18 cellular contexts compared by ENCODE assay signal in genomic region chr1:214541206-214541605, GRCh38. TPM values are rescaled to one million over a fixed set of nuclear protein-coding genes. Genes with fewer than 3 reads are reported as not detected.
A peak's percentile ranks its signal among the peaks of the same experiment; 100 is the strongest.
DNase-seq lines count a peak whose midpoint lies in the region; ATAC-seq and TF ChIP-seq lines count a peak whose summit lies in the region.
"Had no signal": no experiment of that assay in that cellular context is flagged by ENCODE, and none has a peak within 500 bp of the region (broad histone marks: within the 10 kb centered on the region; RNA-seq: fewer than 3 reads in every experiment).

No MANE protein-coding gene starts in this region.

- intact Hi-C loops in Panc1 (cut with micrococcal nuclease; ENCODE audit: unreplicated experiment) (no loop called here), psoas muscle (cut with DNase I) (no loop called here)

- H3K36me3 Mint-ChIP-seq in GM23338 (ENCODE audit: low read depth), result no peaks in the 10 kb centered on the region

- H3K9me3 ChIP-seq in Panc1 (ENCODE audit: control insufficient read depth, insufficient read depth, low read depth, low read length) (no peaks in the 10 kb centered on the region), gastroesophageal sphincter (no peaks in the 10 kb centered on the region), psoas muscle (no peaks in the 10 kb centered on the region)

- H4K20me1 ChIP-seq in GM23338 (replicated peaks; ENCODE audit: insufficient read depth), result peaks cover 48% of the 10 kb centered on the region; the same call in 1 of the 2 replicates

- H3K4me3 Mint-ChIP-seq in GM23338, result no peak overlapping the region

- H3K27ac ChIP-seq in GM23338 (ENCODE audit: low read depth), result no peak overlapping the region
- H3K27ac ChIP-seq in Panc1 (ENCODE audit: low read length), result 0 out of 2 replicates have a peak overlapping the region, but pooled peaks have one; percentile 1
- H3K27ac ChIP-seq in gastroesophageal sphincter, result peak overlapping the region; percentile 64 to 78 (median 71)
- H3K27ac ChIP-seq in psoas muscle, result peak overlapping the region; percentile 79
- H3K27ac ChIP-seq: C4-2B, HL-60 had no signal

- TF ChIP-seq EP300 in gastroesophageal sphincter (IDR thresholded peaks at IDR 0.05), result no peak

- no peak overlapping the region for H2AFZ ChIP-seq in GM23338

- in situ Hi-C loops in Panc1 (cut with HindIII; ENCODE audit: low pct_unique_long_range_greater_than_20kb, low sequenced_read_pairs), result no loop called here

- no peaks in the 10 kb centered on the region for H3F3A ChIP-seq in GM23338 (replicated peaks; ENCODE audit: low read depth)

- POLR2A ChIA-PET in Panc1 (lab: Charles Lee), result interaction anchor here (0.7 kb wide), 1 partner anchor 24 kb away, joined by 3 read pairs; no protein-coding TSS in a partner anchor

- H3K4me3 ChIP-seq in GM23338 (no peak overlapping the region), Panc1 (ENCODE audit: low read depth in 2 of 2, low read length in 2 of 2) (no peak overlapping the region), gastroesophageal sphincter (no peak overlapping the region), psoas muscle (no peak overlapping the region)

- H3K36me3 ChIP-seq in GM23338 (ENCODE audit: insufficient read depth), result no peaks in the 10 kb centered on the region
- H3K36me3 ChIP-seq in Panc1 (ENCODE audit: control insufficient read depth, insufficient read depth, low read length), result no peaks in the 10 kb centered on the region
- H3K36me3 ChIP-seq in gastroesophageal sphincter, result no peaks in the 10 kb centered on the region
- no peaks in the 10 kb centered on the region for H3K36me3 ChIP-seq in psoas muscle (ENCODE audit: insufficient read depth in 1 of 2, low read depth in 1 of 2)

- no peak overlapping the region for H3K4me2 ChIP-seq in GM23338

- DNase-seq in GM23338 (ENCODE audit: low spot score) (no peak), Panc1 (ENCODE audit: low read depth, low spot score) (no peak), psoas muscle (no peak), NCI-H2081 (lab: John Stamatoyannopoulos, UW) (no peak), UCSD-AML1 (lab: John Stamatoyannopoulos, UW; ENCODE audit: unreplicated experiment) (no peak)
- DNase-seq: H7; KBM-7; NCI-H1436; NCI-H2029 treated with DMSO at 0.1 percent for 48 hours; NCI-H2227 treated with DMSO at 0.1 percent for 48 hours; NK-92 treated with Interleukin-12 subunit alpha and Interleukin-12 subunit beta, amount 100 ng/mL, for 24 hours; SHP77 treated with DMSO at 0.1 percent for 48 hours had no signal

- TF ChIP-seq CTCF in GM23338 (conservative IDR thresholded peaks at IDR 0.05; ENCODE audit: low read depth in 2 of 2), result no peak
- no peak for TF ChIP-seq CTCF in Panc1 (IDR thresholded peaks at IDR 0.05)
- no peak for TF ChIP-seq CTCF in gastroesophageal sphincter (IDR thresholded peaks at IDR 0.05)
- no peak for TF ChIP-seq CTCF in psoas muscle (IDR thresholded peaks at IDR 0.05)

- WGBS in gastroesophageal sphincter (ENCODE audit: low coverage in 1 of 2), 2 donors, result 51% methylated on average over 2 of the region's 2 CpGs; no CpG with 5 or more reads in 1 of the 2 donors
- WGBS in psoas muscle, 3 donors, result 50 to 67% (median 64%) methylated on average over 2 of the region's 2 CpGs

- no TSS peak for BruUV-seq in Panc1 (replicated peaks; lab: Mats Ljungman, UMichigan)

- no peak for TF ChIP-seq POLR2A in gastroesophageal sphincter (IDR thresholded peaks at IDR 0.05)

- ATAC-seq in GM23338 (peak; percentile 47; the same call in 2 of the 3 replicates), Panc1 (no peak), gastroesophageal sphincter (peak; percentile 37), psoas muscle (no peak), GM18517 (IDR thresholded peaks at IDR 0.05; ENCODE audit: unreplicated experiment) (no peak), GM18520 (IDR thresholded peaks at IDR 0.05; ENCODE audit: unreplicated experiment) (no peak)

- H3K27ac Mint-ChIP-seq in GM23338, result no peak overlapping the region

- no peaks in the 10 kb centered on the region for H3K9me2 ChIP-seq in GM23338 (ENCODE audit: insufficient read depth)

- peaks cover 32% of the 10 kb centered on the region for H3K4me1 Mint-ChIP-seq in GM23338

- H3K79me2 ChIP-seq in GM23338 (replicated peaks; ENCODE audit: insufficient read depth), result peaks cover 100% of the 10 kb centered on the region

- H3K4me1 ChIP-seq in GM23338 (ENCODE audit: insufficient read depth) (peaks cover 39% of the 10 kb centered on the region), Panc1 (ENCODE audit: control insufficient read depth, insufficient read depth, low read length) (peaks cover 88% of the 10 kb centered on the region), gastroesophageal sphincter (peaks cover 18 to 100% (median 28%) of the 10 kb centered on the region in 3 donors), psoas muscle (peaks cover 72% of the 10 kb centered on the region)

- H3K9me3 Mint-ChIP-seq in GM23338, result no peaks in the 10 kb centered on the region

- CTCF ChIA-PET in Panc1 (lab: Charles Lee), result no interaction called here

- H3K27me3 Mint-ChIP-seq in GM23338 (ENCODE audit: insufficient read depth, low read depth, poor library complexity), result peaks cover 2% of the 10 kb centered on the region

- H3K27me3 ChIP-seq in GM23338 (ENCODE audit: insufficient read depth), result no peaks in the 10 kb centered on the region
- no peaks in the 10 kb centered on the region for H3K27me3 ChIP-seq in Panc1 (ENCODE audit: control insufficient read depth, insufficient read depth, low read length)
- H3K27me3 ChIP-seq in gastroesophageal sphincter, result no peaks in the 10 kb centered on the region
- H3K27me3 ChIP-seq in psoas muscle (ENCODE audit: insufficient read depth in 3 of 3, low read length in 2 of 3), result no peaks in the 10 kb centered on the region

TF ChIP-seq in GM23338, 12 proteins besides CTCF, POLR2A, EP300 and RAD21 (continues in another document):
- TF ChIP-seq CREB1 (CRISPR knock-in tag; IDR thresholded peaks at IDR 0.05; ENCODE audit: low read depth) (no peak), JUNB (IDR thresholded peaks at IDR 0.05; ENCODE audit: unreplicated experiment) (no peak), REST (IDR thresholded peaks at IDR 0.05; ENCODE audit: unreplicated experiment) (no peak)

RNA-seq across cellular contexts. Expression of gene PTPN14, which starts 10.2 kb away (rescaled TPM):
- 60.0 and 70.2 TPM in 2 replicates for total RNA-seq in GM23338 (2014; rRNA removed; shearing (Covaris generic))
- 18.0 and 18.7 TPM in 2 replicates for polyA plus RNA-seq in GM23338 (2016; fragmentation: Nextera tagmentation; extraction: Ambion mirVana)
- 209 TPM for total RNA-seq in Panc1 (2021; ENCODE audit: unreplicated experiment)
- polyA plus RNA-seq in Panc1 (2012; ENCODE audit: insufficient read length), result 50.0 TPM
- 10 to 100 TPM; 38.9 to 96.8 (median 75.4) TPM for total RNA-seq in gastroesophageal sphincter
- 100 to 1,000 TPM in 1 of 4 donors, 10 to 100 TPM in 3; 50.8 to 106 (median 63.3) TPM for total RNA-seq in psoas muscle
- 10 to 100 TPM in 1 of 3 donors, 1 to 10 TPM in 2; 7.2 to 27.9 (median 9.1) TPM for polyA plus RNA-seq in psoas muscle
- total RNA-seq: OCI-LY7 had no signal

Comparison
In these comparisons a context has a peak if more than half of its experiments do, and no peak if none do; other contexts are left out.
1. ATAC-seq: peak in GM23338 (single experiment) and gastroesophageal sphincter (single experiment); none in Panc1 (single experiment), psoas muscle (0 of 4), GM18517 (single experiment) and GM18520 (single experiment).